ENCODE assay signal across 15 cellular contexts in the genomic region with DNA sequence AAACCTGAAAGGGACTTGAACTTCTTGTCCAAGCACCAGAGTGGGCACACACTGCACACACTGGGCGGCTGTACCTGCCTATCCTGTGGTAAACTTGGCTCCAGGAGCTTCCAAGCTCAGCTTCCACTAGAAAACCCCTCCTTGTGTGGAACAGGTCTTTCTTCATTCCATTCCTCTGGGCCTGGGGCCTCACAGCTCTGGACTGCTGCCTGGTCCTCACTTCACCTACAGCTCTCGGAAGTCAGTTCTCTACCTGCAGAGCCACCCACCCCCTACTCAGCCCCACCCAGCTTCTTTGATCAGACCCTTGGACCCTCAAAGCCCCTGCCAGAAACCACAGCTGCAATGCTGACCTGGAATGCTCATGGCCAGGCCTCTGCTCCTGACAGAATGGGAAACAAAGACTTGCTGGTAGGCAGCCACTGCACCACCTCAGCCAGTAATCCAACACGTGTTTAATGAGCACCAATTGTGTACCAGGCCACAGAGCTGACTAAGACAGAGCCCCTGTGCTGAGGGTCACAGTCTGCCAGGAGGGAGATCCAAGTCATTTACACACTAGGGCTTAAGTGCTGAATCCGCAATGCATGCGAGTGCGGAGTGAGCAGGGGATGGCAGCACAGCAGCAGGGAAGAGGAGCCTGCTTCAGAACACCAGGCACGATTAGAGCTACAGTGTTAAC. TPM values are rescaled to one million over a fixed set of nuclear protein-coding genes. Genes with fewer than 3 reads are reported as not detected.
DNase-seq lines count a peak whose midpoint lies in the region; TF ChIP-seq lines count a peak whose summit lies in the region.
"Had no signal": no experiment of that assay in that cellular context is flagged by ENCODE, and none has a peak within 500 bp of the region (broad histone marks: within the 10 kb centered on the region; RNA-seq: fewer than 3 reads in every experiment).

No MANE protein-coding gene starts in this region.

- H3F3A ChIP-seq in MM.1S (ENCODE audit: insufficient read depth, low read length), result peaks cover 18% of the 10 kb centered on the region; the same call in 1 of the 2 replicates

- no peaks in the 10 kb centered on the region for H4K20me1 ChIP-seq in MM.1S (ENCODE audit: insufficient read depth, low read length)

- H3K27me3 ChIP-seq in MM.1S (replicated peaks; ENCODE audit: insufficient read depth, low read length), result no peaks in the 10 kb centered on the region
- no peaks in the 10 kb centered on the region for H3K27me3 ChIP-seq in esophagus squamous epithelium
- no peaks in the 10 kb centered on the region for H3K27me3 ChIP-seq in prostate gland (replicated peaks; ENCODE audit: insufficient read depth)
- H3K27me3 ChIP-seq: BLaER1 treated with 17β-estradiol and CSF1 and Interleukin-3, amounts not matched to agents 10 nM and 100 nM; SJCRH30 had no signal

- H3K79me2 ChIP-seq in MM.1S (ENCODE audit: low read length), result peaks cover 71% of the 10 kb centered on the region

- peak overlapping the region; percentile 86; the same call in 1 of the 2 replicates for H3K27ac ChIP-seq in MM.1S (ENCODE audit: low read length)
- peak overlapping the region; percentile 60 to 81 (median 68) for H3K27ac ChIP-seq in esophagus squamous epithelium
- peak overlapping the region; percentile 58 to 91 for H3K27ac ChIP-seq in prostate gland
- H3K27ac ChIP-seq: parathyroid adenoma, SJCRH30 had no signal

- TF ChIP-seq CTCF in Calu3 (IDR thresholded peaks at IDR 0.05; ENCODE audit: unreplicated experiment) (no peak), MM.1S (IDR thresholded peaks at IDR 0.05; ENCODE audit: low read length) (no peak), esophagus squamous epithelium (IDR thresholded peaks at IDR 0.05) (no peak), prostate gland (IDR thresholded peaks at IDR 0.05) (no peak)

- peak overlapping the region; percentile 61 for H3K4me3 Mint-ChIP-seq in Calu3 (ENCODE audit: low read depth, unreplicated experiment)
- H3K4me3 Mint-ChIP-seq: stimulated activated memory B cell treated with anti-CD40 and anti-IgM and Interleukin-4, amounts not matched to agents 10 μg/mL and 1 μg/mL and 100 μg/mL, for 72 hours had no signal

- BruUV-seq in Calu3 (replicated peaks; lab: Mats Ljungman, UMichigan), result no TSS peak

- 51 to 53% methylated on average over 6 to 7 of the region's 7 CpGs for WGBS in esophagus squamous epithelium, 2 donors
- 50% methylated on average over 7 of the region's 7 CpGs for WGBS in prostate gland

- peak; percentile 84 for DNase-seq in Calu3
- no peak for DNase-seq in MM.1S
- no peak for DNase-seq in esophagus squamous epithelium (lab: John Stamatoyannopoulos, UW)
- DNase-seq in prostate gland (ENCODE audit: low spot score), result peak; percentile 90
- no peak for DNase-seq in central memory CD4-positive, alpha-beta T cell
- DNase-seq in stimulated activated CD4-positive, alpha-beta T cell treated with anti-CD3 and anti-CD28 coated beads, Interleukin-15, amount 100 ng/mL, for 24 hours, result no peak
- DNase-seq in NCI-H1930 (lab: John Stamatoyannopoulos, UW), result no peak
- no peak for DNase-seq in T1000 (lab: John Stamatoyannopoulos, UW)
- DNase-seq: activated T-cell treated with anti-CD3 and anti-CD28 coated beads for 4 hours; effector CD4-positive, alpha-beta T cell; NCI-H82; SJCRH30 had no signal

- H3K9ac ChIP-seq in MM.1S (ENCODE audit: low read length), result no peak overlapping the region
- H3K9ac ChIP-seq: parathyroid adenoma had no signal

- H3K27me3 Mint-ChIP-seq in Calu3 (ENCODE audit: unreplicated experiment), result no peaks in the 10 kb centered on the region
- H3K27me3 Mint-ChIP-seq: stimulated activated memory B cell treated with anti-CD40 and anti-IgM and Interleukin-4, amounts not matched to agents 10 μg/mL and 1 μg/mL and 100 μg/mL, for 72 hours had no signal

- intact Hi-C loops in Calu3 (cut with micrococcal nuclease; ENCODE audit: unreplicated experiment), result no loop called here
- intact Hi-C loops in esophagus squamous epithelium (cut with DNase I), result no loop called here
- intact Hi-C loops in prostate gland (cut with DNase I), result no loop called here

- peaks cover 57% of the 10 kb centered on the region for H3K4me1 Mint-ChIP-seq in Calu3 (ENCODE audit: low read depth, unreplicated experiment)

- CTCF ChIA-PET in Calu3 (lab: Charles Lee), result interaction anchor here (1.0 to 1.6 kb wide), 5 partner anchors 31 to 120 kb away, joined by 3 to 6 read pairs (median 5); no protein-coding TSS in a partner anchor

- no peaks in the 10 kb centered on the region for H3K9me3 Mint-ChIP-seq in Calu3 (ENCODE audit: low read depth, unreplicated experiment)
- H3K9me3 Mint-ChIP-seq: stimulated activated memory B cell treated with anti-CD40 and anti-IgM and Interleukin-4, amounts not matched to agents 10 μg/mL and 1 μg/mL and 100 μg/mL, for 72 hours had no signal

- TF ChIP-seq POLR2A in esophagus squamous epithelium (IDR thresholded peaks at IDR 0.05), result no peak
- no peak for TF ChIP-seq POLR2A in prostate gland (IDR thresholded peaks at IDR 0.05)

- H3K9me3 ChIP-seq in MM.1S (replicated peaks; ENCODE audit: insufficient read depth, low read length) (no peaks in the 10 kb centered on the region), esophagus squamous epithelium (no peaks in the 10 kb centered on the region), prostate gland (no peaks in the 10 kb centered on the region)
- H3K9me3 ChIP-seq: BLaER1 treated with 17β-estradiol and CSF1 and Interleukin-3, amounts not matched to agents 10 nM and 100 nM; SJCRH30 had no signal

- H3K36me3 ChIP-seq in MM.1S (replicated peaks; ENCODE audit: insufficient read depth, low read length) (no peaks in the 10 kb centered on the region), esophagus squamous epithelium (peaks cover 10 to 35% (median 10%) of the 10 kb centered on the region in 3 donors), prostate gland (peaks cover 0 to 17% of the 10 kb centered on the region in 2 donors)

- H3K27ac Mint-ChIP-seq in Calu3 (ENCODE audit: unreplicated experiment), result peak overlapping the region; percentile 84
- H3K27ac Mint-ChIP-seq: stimulated activated memory B cell treated with anti-CD40 and anti-IgM and Interleukin-4, amounts not matched to agents 10 μg/mL and 1 μg/mL and 100 μg/mL, for 72 hours had no signal

- no peak overlapping the region for H2AFZ ChIP-seq in MM.1S (ENCODE audit: low read length)
- H2AFZ ChIP-seq: parathyroid adenoma had no signal

- no peak overlapping the region for H3K4me3 ChIP-seq in MM.1S (ENCODE audit: low read length)
- no peak overlapping the region for H3K4me3 ChIP-seq in esophagus squamous epithelium
- H3K4me3 ChIP-seq in prostate gland, result no peak overlapping the region
- H3K4me3 ChIP-seq: BLaER1 treated with 17β-estradiol and CSF1 and Interleukin-3, amounts not matched to agents 10 nM and 100 nM; SJCRH30 had no signal

- H3K36me3 Mint-ChIP-seq in Calu3 (ENCODE audit: insufficient read depth, unreplicated experiment), result peaks cover 59% of the 10 kb centered on the region

- no peaks in the 10 kb centered on the region for H3K9me2 ChIP-seq in MM.1S (replicated peaks; ENCODE audit: insufficient read depth, low read length)

- H3K4me2 ChIP-seq in MM.1S (ENCODE audit: low read depth, low read length), result peak overlapping the region; percentile 33

- peaks cover 46% of the 10 kb centered on the region for H3K4me1 ChIP-seq in MM.1S (ENCODE audit: low read length)
- peaks cover 35 to 87% (median 51%) of the 10 kb centered on the region in 3 donors for H3K4me1 ChIP-seq in esophagus squamous epithelium
- H3K4me1 ChIP-seq in prostate gland (replicated peaks), result peaks cover 36% of the 10 kb centered on the region

RNA-seq across cellular contexts. Expression of a gene that starts 4.7 kb away (rescaled TPM):
- 9.1 and 13.0 TPM in 2 replicates for total RNA-seq in Calu3 (2022)
- total RNA-seq in esophagus squamous epithelium, result 1 to 10 TPM; 5.7 to 8.5 (median 6.4) TPM
- 10 to 100 TPM in 1 of 2 donors, 1 to 10 TPM in 1; 5.6 to 12.0 TPM for total RNA-seq in prostate gland

RNA-seq across cellular contexts. Expression of a gene that starts 4.7 kb away (rescaled TPM):
- total RNA-seq in Calu3 (2022) (26.2 and 28.7 TPM in 2 replicates), esophagus squamous epithelium (10 to 100 TPM in 2 of 4 donors, 1 to 10 TPM in 2; 9.4 to 18.2 (median 11.4) TPM), prostate gland (10 to 100 TPM; 15.7 to 41.9 TPM)

Comparison
In these comparisons a context has a peak if more than half of its experiments do, and no peak if none do; other contexts are left out.
1. DNase-seq: peak in Calu3 (single experiment) and prostate gland (single experiment); none in MM.1S (single experiment), esophagus squamous epithelium (single experiment), central memory CD4-positive, alpha-beta T cell (single experiment), stimulated activated CD4-positive, alpha-beta T cell treated with anti-CD3 and anti-CD28 coated beads, Interleukin-15, amount 100 ng/mL, for 24 hours (single experiment), NCI-H1930 (0 of 2) and T1000 (single experiment).
2. Peak in every context shown above with its lines, with median percentiles within 50 percentile points of each other: H3K27ac ChIP-seq.